ENCODE assay signal across 16 cellular contexts in genomic region chr6:145960918-145961604, GRCh38. TPM values are rescaled to one million over a fixed set of nuclear protein-coding genes. Genes with fewer than 3 reads are reported as not detected.
A peak's percentile ranks its signal among the peaks of the same experiment; 100 is the strongest.
DNase-seq lines count a peak whose midpoint lies in the region; ATAC-seq and TF ChIP-seq lines count a peak whose summit lies in the region.
"Had no signal": no experiment of that assay in that cellular context is flagged by ENCODE, and none has a peak within 500 bp of the region (broad histone marks: within the 10 kb centered on the region; RNA-seq: fewer than 3 reads in every experiment).

No MANE protein-coding gene starts in this region.

- H3K27me3 Mint-ChIP-seq in natural killer cell (ENCODE audit: low read depth in 2 of 2), result no peaks in the 10 kb centered on the region
- no peaks in the 10 kb centered on the region for H3K27me3 Mint-ChIP-seq in natural killer cell treated with Interleukin-12 subunit alpha and Interleukin-12 subunit beta and Interleukin-15 and Interleukin-18, amount 100 ng/mL, for 72 hours
- H3K27me3 Mint-ChIP-seq in chondrocyte (ENCODE audit: low read depth), result no peaks in the 10 kb centered on the region
- H3K27me3 Mint-ChIP-seq in Calu3 (ENCODE audit: unreplicated experiment), result no peaks in the 10 kb centered on the region
- H3K27me3 Mint-ChIP-seq: stimulated activated naive B cell treated with anti-CD40 and anti-IgM and Interleukin-4, amounts not matched to agents 10 μg/mL and 1 μg/mL and 100 μg/mL, for 72 hours had no signal

- in situ Hi-C loops in astrocyte of the spinal cord (cut with HindIII; ENCODE audit: low sequenced_read_pairs), result no loop called here

- H3K4me3 Mint-ChIP-seq in natural killer cell (no peak overlapping the region), chondrocyte (ENCODE audit: unreplicated experiment) (no peak overlapping the region), Calu3 (ENCODE audit: low read depth, unreplicated experiment) (no peak overlapping the region)
- no peak overlapping the region for H3K4me3 Mint-ChIP-seq in natural killer cell treated with Interleukin-12 subunit alpha and Interleukin-12 subunit beta and Interleukin-15 and Interleukin-18, amount 100 ng/mL, for 72 hours
- H3K4me3 Mint-ChIP-seq: activated naive CD4-positive, alpha-beta T cell treated with anti-CD3 and anti-CD28 coated beads for 36 hours; stimulated activated naive B cell treated with anti-CD40 and anti-IgM and Interleukin-4, amounts not matched to agents 10 μg/mL and 1 μg/mL and 100 μg/mL, for 72 hours had no signal

- TF ChIP-seq CTCF in natural killer cell (IDR thresholded peaks at IDR 0.05) (no peak), astrocyte of the spinal cord (IDR thresholded peaks at IDR 0.05; ENCODE audit: low read depth, low read length) (no peak), chondrocyte (IDR thresholded peaks at IDR 0.05) (no peak), Calu3 (IDR thresholded peaks at IDR 0.05; ENCODE audit: unreplicated experiment) (no peak)

- ATAC-seq in natural killer cell, result no peak
- no peak for ATAC-seq in natural killer cell treated with Interleukin-12 subunit alpha and Interleukin-12 subunit beta and Interleukin-15 and Interleukin-18, amount 100 ng/mL, for 72 hours
- ATAC-seq: K562; stimulated activated naive B cell treated with anti-CD40 and anti-IgM and Interleukin-4, amounts not matched to agents 10 μg/mL and 1 μg/mL and 100 μg/mL, for 72 hours; WTC11 had no signal

- DNase-seq in natural killer cell, result no peak
- no peak for DNase-seq in natural killer cell treated with Interleukin-12 subunit alpha and Interleukin-12 subunit beta and Interleukin-15 and Interleukin-18, amount 100 ng/mL, for 72 hours (ENCODE audit: low spot score)
- DNase-seq in astrocyte of the spinal cord (ENCODE audit: low read depth, low spot score), result peak; percentile 36
- peak; percentile 30 for DNase-seq in iris pigment epithelial cell (ENCODE audit: low read depth)
- no peak for DNase-seq in NCI-H748 treated with DMSO at 0.1 percent for 48 hours (lab: John Stamatoyannopoulos, UW)
- no peak for DNase-seq in chondrocyte (ENCODE audit: low spot score)
- no peak for DNase-seq in Calu3
- no peak for DNase-seq in activated CD4-positive, CD25-positive, alpha-beta regulatory T cell (lab: John Stamatoyannopoulos, UW)
- DNase-seq: activated naive CD4-positive, alpha-beta T cell treated with anti-CD3 and anti-CD28 coated beads for 36 hours; erythroblast; NCI-H187 treated with DMSO at 0.1 percent for 48 hours; NCI-H526 treated with DMSO at 0.1 percent for 48 hours; stimulated activated naive B cell treated with anti-CD40 and anti-IgM and Interleukin-4, amounts not matched to agents 10 μg/mL and 1 μg/mL and 100 μg/mL, for 72 hours had no signal

- H3K4me1 Mint-ChIP-seq in natural killer cell (peaks cover 32 to 37% of the 10 kb centered on the region in 2 donors), chondrocyte (ENCODE audit: low read depth) (peaks cover 34% of the 10 kb centered on the region), Calu3 (ENCODE audit: low read depth, unreplicated experiment) (no peaks in the 10 kb centered on the region)
- H3K4me1 Mint-ChIP-seq in natural killer cell treated with Interleukin-12 subunit alpha and Interleukin-12 subunit beta and Interleukin-15 and Interleukin-18, amount 100 ng/mL, for 72 hours (ENCODE audit: low read depth in 2 of 2), result peaks cover 20 to 34% of the 10 kb centered on the region in 2 donors

- CTCF ChIA-PET in Calu3 (lab: Charles Lee), result no interaction called here

- H3K36me3 Mint-ChIP-seq in natural killer cell, result no peaks in the 10 kb centered on the region
- H3K36me3 Mint-ChIP-seq in natural killer cell treated with Interleukin-12 subunit alpha and Interleukin-12 subunit beta and Interleukin-15 and Interleukin-18, amount 100 ng/mL, for 72 hours, result no peaks in the 10 kb centered on the region
- no peaks in the 10 kb centered on the region for H3K36me3 Mint-ChIP-seq in chondrocyte (ENCODE audit: low read depth)
- peaks cover 16% of the 10 kb centered on the region for H3K36me3 Mint-ChIP-seq in Calu3 (ENCODE audit: insufficient read depth, unreplicated experiment)
- H3K36me3 Mint-ChIP-seq: WTC11 had no signal

- peak overlapping the region; percentile 20 to 93 for H3K27ac Mint-ChIP-seq in natural killer cell
- no peak overlapping the region for H3K27ac Mint-ChIP-seq in natural killer cell treated with Interleukin-12 subunit alpha and Interleukin-12 subunit beta and Interleukin-15 and Interleukin-18, amount 100 ng/mL, for 72 hours
- no peak overlapping the region for H3K27ac Mint-ChIP-seq in chondrocyte (ENCODE audit: unreplicated experiment)
- H3K27ac Mint-ChIP-seq in Calu3 (ENCODE audit: unreplicated experiment), result no peak overlapping the region
- H3K27ac Mint-ChIP-seq: activated naive CD4-positive, alpha-beta T cell treated with anti-CD3 and anti-CD28 coated beads for 36 hours; stimulated activated naive B cell treated with anti-CD40 and anti-IgM and Interleukin-4, amounts not matched to agents 10 μg/mL and 1 μg/mL and 100 μg/mL, for 72 hours; WTC11 had no signal

- BruUV-seq in Calu3 (replicated peaks; lab: Mats Ljungman, UMichigan), result no TSS peak

- H3K4me3 ChIP-seq in astrocyte of the spinal cord (ENCODE audit: low read depth, low read length), result no peak overlapping the region
- H3K4me3 ChIP-seq: skin epidermis had no signal

- H3K9me3 Mint-ChIP-seq in natural killer cell, result no peaks in the 10 kb centered on the region
- H3K9me3 Mint-ChIP-seq in natural killer cell treated with Interleukin-12 subunit alpha and Interleukin-12 subunit beta and Interleukin-15 and Interleukin-18, amount 100 ng/mL, for 72 hours, result no peaks in the 10 kb centered on the region
- no peaks in the 10 kb centered on the region for H3K9me3 Mint-ChIP-seq in chondrocyte (ENCODE audit: low read depth)
- H3K9me3 Mint-ChIP-seq in Calu3 (ENCODE audit: low read depth, unreplicated experiment), result no peaks in the 10 kb centered on the region
- H3K9me3 Mint-ChIP-seq: activated naive CD4-positive, alpha-beta T cell treated with anti-CD3 and anti-CD28 coated beads for 36 hours; stimulated activated naive B cell treated with anti-CD40 and anti-IgM and Interleukin-4, amounts not matched to agents 10 μg/mL and 1 μg/mL and 100 μg/mL, for 72 hours; WTC11 had no signal

- intact Hi-C loops in natural killer cell (cut with micrococcal nuclease) (loop anchor here (10.0 kb wide), 1 partner anchor 226 kb away; the partner anchor contains the start of gene EPM2A), Calu3 (cut with micrococcal nuclease; ENCODE audit: unreplicated experiment) (no loop called here)

RNA-seq across cellular contexts. Expression of gene SHPRH, which starts 3.1 kb away (rescaled TPM):
- total RNA-seq in natural killer cell (10 to 100 TPM; 19.9 to 25.4 (median 20.0) TPM), chondrocyte (10.9 to 16.6 TPM (median 11.5 TPM) in 3 replicates), Calu3 (2022) (11.1 and 12.7 TPM in 2 replicates)
- total RNA-seq in natural killer cell treated with Interleukin-12 subunit alpha and Interleukin-12 subunit beta and Interleukin-15 and Interleukin-18, amount 100 ng/mL, for 72 hours, result 10 to 100 TPM; 20.2 to 29.5 TPM

Comparison
In these comparisons a context has a peak if more than half of its experiments do, and no peak if none do; other contexts are left out.
1. H3K27ac Mint-ChIP-seq: peak in natural killer cell (2 of 2); none in natural killer cell treated with Interleukin-12 subunit alpha and Interleukin-12 subunit beta and Interleukin-15 and Interleukin-18, amount 100 ng/mL, for 72 hours (0 of 2), chondrocyte (single experiment) and Calu3 (single experiment).
2. DNase-seq: peak in astrocyte of the spinal cord (single experiment) and iris pigment epithelial cell (single experiment); none in natural killer cell (single experiment), natural killer cell treated with Interleukin-12 subunit alpha and Interleukin-12 subunit beta and Interleukin-15 and Interleukin-18, amount 100 ng/mL, for 72 hours (single experiment), NCI-H748 treated with DMSO at 0.1 percent for 48 hours (single experiment), chondrocyte (single experiment), Calu3 (single experiment) and activated CD4-positive, CD25-positive, alpha-beta regulatory T cell (0 of 4).